1 cellular context compared by ENCODE assay signal in the genomic region with DNA sequence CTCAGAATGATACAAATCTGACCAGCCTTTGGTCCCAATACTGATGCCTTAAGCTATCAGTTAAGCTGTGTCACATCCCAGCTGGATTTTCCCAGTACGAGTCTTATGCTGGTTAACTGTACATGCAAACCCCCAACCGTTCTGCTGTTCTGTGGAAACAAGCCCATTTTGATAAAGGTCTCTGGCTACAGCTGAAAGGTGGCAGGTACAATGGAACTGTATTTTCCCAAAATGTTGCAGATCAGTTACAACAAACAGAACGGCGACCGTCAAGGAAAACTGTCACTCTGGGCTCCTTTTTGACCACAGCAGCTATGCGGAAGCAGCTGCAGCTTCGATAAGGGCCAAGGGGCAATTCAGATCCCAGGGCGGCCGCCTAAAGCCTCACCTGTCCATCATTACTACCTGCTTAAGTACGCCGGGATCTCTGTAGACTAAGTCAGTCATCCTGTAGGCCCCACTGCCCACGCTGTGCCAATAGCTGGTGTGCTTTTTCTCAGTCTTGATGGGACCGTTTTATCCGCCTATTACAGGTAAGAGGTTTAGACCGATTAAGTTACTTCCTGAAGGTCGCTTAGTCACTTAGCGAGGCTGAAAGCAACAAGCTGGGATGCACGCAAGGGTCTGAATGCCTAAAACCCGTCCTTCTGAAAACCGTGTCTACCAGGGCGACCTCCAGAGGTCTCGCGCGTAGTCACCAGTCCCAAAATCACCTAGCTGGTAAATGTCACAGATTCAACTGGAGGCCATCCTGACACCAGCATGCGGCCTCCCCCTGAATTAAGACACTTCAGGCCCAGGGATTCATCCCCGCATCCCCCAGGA.
TF ChIP-seq lines count a peak whose summit lies in the region.

No MANE protein-coding gene starts in this region.

TF ChIP-seq in K562, 482 proteins besides CTCF, POLR2A, EP300 and RAD21 (continued from another document and continues in another):
- TF ChIP-seq JUND (IDR thresholded peaks at IDR 0.05; ENCODE audit: borderline replicate concordance, low read depth, low read length) (peak; percentile 21; the same call in 1 of the 2 replicates), JUND (tag; IDR thresholded peaks at IDR 0.05; ENCODE audit: borderline replicate concordance, low read depth, low read length) (no peak), ILF3 (IDR thresholded peaks at IDR 0.05; ENCODE audit: borderline replicate concordance) (no peak), SMARCA4 (IDR thresholded peaks at IDR 0.05) (0 out of 2 replicates have a peak, but pooled peaks have one; percentile 22), FOXP1 (CRISPR knock-in tag; IDR thresholded peaks at IDR 0.05) (0 out of 2 replicates have a peak, but pooled peaks have one; percentile 36), VEZF1 (CRISPR knock-in tag; IDR thresholded peaks at IDR 0.05) (no peak), YY1 (IDR thresholded peaks at IDR 0.05; ENCODE audit: borderline replicate concordance in 1 of 3, control insufficient read depth in 1 of 3, extremely low read depth in 1 of 3, insufficient read depth in 3 of 3, insufficient read length in 1 of 3, insufficient replicate concordance in 2 of 3, low read depth in 1 of 3, low read length in 2 of 3) (peak in 1 of 3 experiments; percentile 10), TCF3 (CRISPR knock-in tag; IDR thresholded peaks at IDR 0.05) (peak; percentile 67), SNIP1 (IDR thresholded peaks at IDR 0.05; ENCODE audit: low read depth) (no peak), FOXA1 (IDR thresholded peaks at IDR 0.05; ENCODE audit: borderline replicate concordance) (no peak), STAG1 (CRISPR knock-in tag; IDR thresholded peaks at IDR 0.05; ENCODE audit: borderline replicate concordance) (peak; percentile 20; the same call in 1 of the 2 replicates), ESRRA (IDR thresholded peaks at IDR 0.05; ENCODE audit: borderline replicate concordance, low read depth) (peak; percentile 28; the same call in 1 of the 2 replicates), BRCA1 (IDR thresholded peaks at IDR 0.05) (no peak), BRCA1 (CRISPR knock-in tag; IDR thresholded peaks at IDR 0.05) (0 out of 2 replicates have a peak, but pooled peaks have one; percentile 8), SMARCE1 (IDR thresholded peaks at IDR 0.05) (peak; percentile 48; the same call in 1 of the 2 replicates), FOXK2 (conservative IDR thresholded peaks at IDR 0.05 in 1 of 2, IDR thresholded peaks at IDR 0.05 in 1 of 2; ENCODE audit: low read depth in 2 of 2) (peak in 1 of 2 experiments; percentile 25; a peak in 2 of 4 replicates), HBP1 (CRISPR knock-in tag; IDR thresholded peaks at IDR 0.05) (0 out of 2 replicates have a peak, but pooled peaks have one; percentile 52), NR2C2 (CRISPR knock-in tag; IDR thresholded peaks at IDR 0.05) (peak; percentile 21; the same call in 1 of the 2 replicates), NR2C2 (tag; IDR thresholded peaks at IDR 0.05) (no peak), FOXJ2 (tag; IDR thresholded peaks at IDR 0.05) (no peak), ATF6 (CRISPR knock-in tag; IDR thresholded peaks at IDR 0.05) (peak; percentile 29; the same call in 1 of the 2 replicates), SMARCA5 (IDR thresholded peaks at IDR 0.05) (0 out of 2 replicates have a peak, but pooled peaks have one; percentile 13), NR3C1 (CRISPR knock-in tag; IDR thresholded peaks at IDR 0.05) (no peak), AFF4 (CRISPR knock-in tag; IDR thresholded peaks at IDR 0.05) (0 out of 2 replicates have a peak, but pooled peaks have one; percentile 45), SAFB (IDR thresholded peaks at IDR 0.05; ENCODE audit: borderline replicate concordance, low read depth, low read length) (no peak), MYNN (IDR thresholded peaks at IDR 0.05) (no peak), MYNN (CRISPR knock-in tag; IDR thresholded peaks at IDR 0.05) (0 out of 2 replicates have a peak, but pooled peaks have one; percentile 31), ELF1 (tag; IDR thresholded peaks at IDR 0.05) (peak; percentile 70), ETV5 (CRISPR knock-in tag; IDR thresholded peaks at IDR 0.05; ENCODE audit: low read depth) (0 out of 2 replicates have a peak, but pooled peaks have one; percentile 42), RHOXF2B (CRISPR knock-in tag; conservative IDR thresholded peaks at IDR 0.05) (0 out of 2 replicates have a peak, but pooled peaks have one; percentile 8)
- TF ChIP-seq, protein P1, sequence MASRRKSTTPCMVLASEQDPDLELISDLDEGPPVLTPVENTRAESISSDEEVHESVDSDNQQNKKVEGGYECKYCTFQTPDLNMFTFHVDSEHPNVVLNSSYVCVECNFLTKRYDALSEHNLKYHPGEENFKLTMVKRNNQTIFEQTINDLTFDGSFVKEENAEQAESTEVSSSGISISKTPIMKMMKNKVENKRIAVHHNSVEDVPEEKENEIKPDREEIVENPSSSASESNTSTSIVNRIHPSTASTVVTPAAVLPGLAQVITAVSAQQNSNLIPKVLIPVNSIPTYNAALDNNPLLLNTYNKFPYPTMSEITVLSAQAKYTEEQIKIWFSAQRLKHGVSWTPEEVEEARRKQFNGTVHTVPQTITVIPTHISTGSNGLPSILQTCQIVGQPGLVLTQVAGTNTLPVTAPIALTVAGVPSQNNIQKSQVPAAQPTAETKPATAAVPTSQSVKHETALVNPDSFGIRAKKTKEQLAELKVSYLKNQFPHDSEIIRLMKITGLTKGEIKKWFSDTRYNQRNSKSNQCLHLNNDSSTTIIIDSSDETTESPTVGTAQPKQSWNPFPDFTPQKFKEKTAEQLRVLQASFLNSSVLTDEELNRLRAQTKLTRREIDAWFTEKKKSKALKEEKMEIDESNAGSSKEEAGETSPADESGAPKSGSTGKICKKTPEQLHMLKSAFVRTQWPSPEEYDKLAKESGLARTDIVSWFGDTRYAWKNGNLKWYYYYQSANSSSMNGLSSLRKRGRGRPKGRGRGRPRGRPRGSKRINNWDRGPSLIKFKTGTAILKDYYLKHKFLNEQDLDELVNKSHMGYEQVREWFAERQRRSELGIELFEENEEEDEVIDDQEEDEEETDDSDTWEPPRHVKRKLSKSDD (conservative IDR thresholded peaks at IDR 0.05; ENCODE audit: low read length) = no peak
- TF ChIP-seq, protein P2, sequence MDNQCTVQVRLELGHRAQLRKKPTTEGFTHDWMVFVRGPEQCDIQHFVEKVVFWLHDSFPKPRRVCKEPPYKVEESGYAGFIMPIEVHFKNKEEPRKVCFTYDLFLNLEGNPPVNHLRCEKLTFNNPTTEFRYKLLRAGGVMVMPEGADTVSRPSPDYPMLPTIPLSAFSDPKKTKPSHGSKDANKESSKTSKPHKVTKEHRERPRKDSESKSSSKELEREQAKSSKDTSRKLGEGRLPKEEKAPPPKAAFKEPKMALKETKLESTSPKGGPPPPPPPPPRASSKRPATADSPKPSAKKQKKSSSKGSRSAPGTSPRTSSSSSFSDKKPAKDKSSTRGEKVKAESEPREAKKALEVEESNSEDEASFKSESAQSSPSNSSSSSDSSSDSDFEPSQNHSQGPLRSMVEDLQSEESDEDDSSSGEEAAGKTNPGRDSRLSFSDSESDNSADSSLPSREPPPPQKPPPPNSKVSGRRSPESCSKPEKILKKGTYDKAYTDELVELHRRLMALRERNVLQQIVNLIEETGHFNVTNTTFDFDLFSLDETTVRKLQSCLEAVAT (IDR thresholded peaks at IDR 0.05) = peak in 1 of 2 experiments; percentile 65; a peak in 1 of 4 replicates
- TF ChIP-seq, protein P3, sequence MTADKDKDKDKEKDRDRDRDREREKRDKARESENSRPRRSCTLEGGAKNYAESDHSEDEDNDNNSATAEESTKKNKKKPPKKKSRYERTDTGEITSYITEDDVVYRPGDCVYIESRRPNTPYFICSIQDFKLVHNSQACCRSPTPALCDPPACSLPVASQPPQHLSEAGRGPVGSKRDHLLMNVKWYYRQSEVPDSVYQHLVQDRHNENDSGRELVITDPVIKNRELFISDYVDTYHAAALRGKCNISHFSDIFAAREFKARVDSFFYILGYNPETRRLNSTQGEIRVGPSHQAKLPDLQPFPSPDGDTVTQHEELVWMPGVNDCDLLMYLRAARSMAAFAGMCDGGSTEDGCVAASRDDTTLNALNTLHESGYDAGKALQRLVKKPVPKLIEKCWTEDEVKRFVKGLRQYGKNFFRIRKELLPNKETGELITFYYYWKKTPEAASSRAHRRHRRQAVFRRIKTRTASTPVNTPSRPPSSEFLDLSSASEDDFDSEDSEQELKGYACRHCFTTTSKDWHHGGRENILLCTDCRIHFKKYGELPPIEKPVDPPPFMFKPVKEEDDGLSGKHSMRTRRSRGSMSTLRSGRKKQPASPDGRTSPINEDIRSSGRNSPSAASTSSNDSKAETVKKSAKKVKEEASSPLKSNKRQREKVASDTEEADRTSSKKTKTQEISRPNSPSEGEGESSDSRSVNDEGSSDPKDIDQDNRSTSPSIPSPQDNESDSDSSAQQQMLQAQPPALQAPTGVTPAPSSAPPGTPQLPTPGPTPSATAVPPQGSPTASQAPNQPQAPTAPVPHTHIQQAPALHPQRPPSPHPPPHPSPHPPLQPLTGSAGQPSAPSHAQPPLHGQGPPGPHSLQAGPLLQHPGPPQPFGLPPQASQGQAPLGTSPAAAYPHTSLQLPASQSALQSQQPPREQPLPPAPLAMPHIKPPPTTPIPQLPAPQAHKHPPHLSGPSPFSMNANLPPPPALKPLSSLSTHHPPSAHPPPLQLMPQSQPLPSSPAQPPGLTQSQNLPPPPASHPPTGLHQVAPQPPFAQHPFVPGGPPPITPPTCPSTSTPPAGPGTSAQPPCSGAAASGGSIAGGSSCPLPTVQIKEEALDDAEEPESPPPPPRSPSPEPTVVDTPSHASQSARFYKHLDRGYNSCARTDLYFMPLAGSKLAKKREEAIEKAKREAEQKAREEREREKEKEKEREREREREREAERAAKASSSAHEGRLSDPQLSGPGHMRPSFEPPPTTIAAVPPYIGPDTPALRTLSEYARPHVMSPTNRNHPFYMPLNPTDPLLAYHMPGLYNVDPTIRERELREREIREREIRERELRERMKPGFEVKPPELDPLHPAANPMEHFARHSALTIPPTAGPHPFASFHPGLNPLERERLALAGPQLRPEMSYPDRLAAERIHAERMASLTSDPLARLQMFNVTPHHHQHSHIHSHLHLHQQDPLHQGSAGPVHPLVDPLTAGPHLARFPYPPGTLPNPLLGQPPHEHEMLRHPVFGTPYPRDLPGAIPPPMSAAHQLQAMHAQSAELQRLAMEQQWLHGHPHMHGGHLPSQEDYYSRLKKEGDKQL (CRISPR knock-in tag; IDR thresholded peaks at IDR 0.05; ENCODE audit: borderline replicate concordance) = no peak
